Comparison of ENCODE assay signal across 20 cellular contexts in genomic region chr12:79676579-79676978, GRCh38.
"Had no signal": no experiment of that assay in that cellular context is flagged by ENCODE, and none has a peak within 500 bp of the region (broad histone marks: within the 10 kb centered on the region; RNA-seq: fewer than 3 reads in every experiment).

No MANE protein-coding gene starts in this region.

- DNase-seq: activated B cell treated with CpG ODN at 0.5 μM for 24 hours; activated CD4-positive, alpha-beta T cell treated with anti-CD3 and anti-CD28 coated beads for 4 hours; activated CD4-positive, alpha-beta T cell treated with anti-CD3 and anti-CD28 coated beads, Interleukin-2, amount 50 U/mL, for 48 hours; activated effector memory CD4-positive, alpha-beta T cell treated with anti-CD3 and anti-CD28 coated beads, Interleukin-2, amount 50 U/mL, for 16 hours; activated naive CD4-positive, alpha-beta T cell treated with anti-CD3 and anti-CD28 coated beads, Interleukin-2, amount 10 ng/mL, durations not matched to agents 7 days and 5 days; amygdala; effector memory CD4-positive, alpha-beta T cell; hippocampal formation; kidney glomerular epithelial cell; left ventricle myocardium inferior; nephron progenitor cell; right cardiac atrium; stomach; T1000; uterus had no signal

- H3K27me3 ChIP-seq: esophagus muscularis mucosa, stomach, suprapubic skin, tibial nerve, uterus had no signal

- H3K4me3 ChIP-seq: esophagus muscularis mucosa, left ventricle myocardium inferior, stomach, suprapubic skin, tibial nerve, uterus had no signal

- ATAC-seq: right cardiac atrium had no signal

- H3K4me3 Mint-ChIP-seq: activated B cell treated with CpG ODN at 0.5 μM for 24 hours; activated naive CD4-positive, alpha-beta T cell treated with anti-CD3 and anti-CD28 coated beads, Interleukin-2, amount 10 ng/mL, durations not matched to agents 7 days and 5 days; nephron progenitor cell; T-helper 1 cell treated with Interleukin-12 subunit alpha and Interleukin-12 subunit beta and Interleukin-4 antibody, amounts not matched to agents 30 μg/mL and 1 μg/mL, for 36 hours had no signal

- H2AFZ ChIP-seq: parathyroid adenoma had no signal

- H3K9ac ChIP-seq: parathyroid adenoma had no signal

- H3K4me1 ChIP-seq: left ventricle myocardium inferior, tibial nerve had no signal

- H3K27ac Mint-ChIP-seq: activated B cell treated with CpG ODN at 0.5 μM for 24 hours; activated naive CD4-positive, alpha-beta T cell treated with anti-CD3 and anti-CD28 coated beads, Interleukin-2, amount 10 ng/mL, durations not matched to agents 7 days and 5 days; nephron progenitor cell; T-helper 1 cell treated with Interleukin-12 subunit alpha and Interleukin-12 subunit beta and Interleukin-4 antibody, amounts not matched to agents 30 μg/mL and 1 μg/mL, for 36 hours had no signal

- H3K36me3 Mint-ChIP-seq: activated naive CD4-positive, alpha-beta T cell treated with anti-CD3 and anti-CD28 coated beads, Interleukin-2, amount 10 ng/mL, durations not matched to agents 7 days and 5 days had no signal

- H3K27me3 Mint-ChIP-seq: activated B cell treated with CpG ODN at 0.5 μM for 24 hours; activated naive CD4-positive, alpha-beta T cell treated with anti-CD3 and anti-CD28 coated beads, Interleukin-2, amount 10 ng/mL, durations not matched to agents 7 days and 5 days had no signal

- H3K9me3 ChIP-seq: esophagus muscularis mucosa, stomach, suprapubic skin had no signal

- H3K36me3 ChIP-seq: esophagus muscularis mucosa, left ventricle myocardium inferior, stomach, suprapubic skin, tibial nerve, uterus had no signal

- H3K4me1 Mint-ChIP-seq: activated naive CD4-positive, alpha-beta T cell treated with anti-CD3 and anti-CD28 coated beads, Interleukin-2, amount 10 ng/mL, durations not matched to agents 7 days and 5 days had no signal

- H3K9me3 Mint-ChIP-seq: activated naive CD4-positive, alpha-beta T cell treated with anti-CD3 and anti-CD28 coated beads, Interleukin-2, amount 10 ng/mL, durations not matched to agents 7 days and 5 days; T-helper 1 cell treated with Interleukin-12 subunit alpha and Interleukin-12 subunit beta and Interleukin-4 antibody, amounts not matched to agents 30 μg/mL and 1 μg/mL, for 36 hours had no signal

- H3K27ac ChIP-seq: esophagus muscularis mucosa, left ventricle myocardium inferior, parathyroid adenoma, stomach, suprapubic skin, tibial nerve, uterus had no signal
